ENCODE assay signal across 1 cellular context in genomic region chr18:79677221-79677620, GRCh38.
TF ChIP-seq lines count a peak whose summit lies in the region.

No MANE protein-coding gene starts in this region.

TF ChIP-seq in HepG2, 621 proteins besides CTCF, POLR2A, EP300 and RAD21 (continued from another document):
- TF ChIP-seq HNF1A (IDR thresholded peaks at IDR 0.05; ENCODE audit: low read depth) (no peak), HNF1A (CRISPR knock-in tag; IDR thresholded peaks at IDR 0.05; ENCODE audit: borderline replicate concordance) (no peak), ZSCAN25 (CRISPR knock-in tag; IDR thresholded peaks at IDR 0.05) (peak; percentile 41; the same call in 1 of the 2 replicates), ZFP91 (CRISPR knock-in tag; IDR thresholded peaks at IDR 0.05; ENCODE audit: borderline replicate concordance) (no peak), ZNF101 (CRISPR knock-in tag; IDR thresholded peaks at IDR 0.05; ENCODE audit: borderline replicate concordance, low read depth) (no peak), DNMT1 (CRISPR knock-in tag; IDR thresholded peaks at IDR 0.05) (no peak), TBX2 (CRISPR knock-in tag; IDR thresholded peaks at IDR 0.05; ENCODE audit: borderline replicate concordance) (no peak), ZNF512B (CRISPR knock-in tag; IDR thresholded peaks at IDR 0.05; ENCODE audit: borderline replicate concordance) (no peak), CCAR2 (optimal IDR thresholded peaks at IDR 0.05; ENCODE audit: low read depth, low read length) (no peak)
